ENCODE assay signal across 8 cellular contexts in the genomic region with DNA sequence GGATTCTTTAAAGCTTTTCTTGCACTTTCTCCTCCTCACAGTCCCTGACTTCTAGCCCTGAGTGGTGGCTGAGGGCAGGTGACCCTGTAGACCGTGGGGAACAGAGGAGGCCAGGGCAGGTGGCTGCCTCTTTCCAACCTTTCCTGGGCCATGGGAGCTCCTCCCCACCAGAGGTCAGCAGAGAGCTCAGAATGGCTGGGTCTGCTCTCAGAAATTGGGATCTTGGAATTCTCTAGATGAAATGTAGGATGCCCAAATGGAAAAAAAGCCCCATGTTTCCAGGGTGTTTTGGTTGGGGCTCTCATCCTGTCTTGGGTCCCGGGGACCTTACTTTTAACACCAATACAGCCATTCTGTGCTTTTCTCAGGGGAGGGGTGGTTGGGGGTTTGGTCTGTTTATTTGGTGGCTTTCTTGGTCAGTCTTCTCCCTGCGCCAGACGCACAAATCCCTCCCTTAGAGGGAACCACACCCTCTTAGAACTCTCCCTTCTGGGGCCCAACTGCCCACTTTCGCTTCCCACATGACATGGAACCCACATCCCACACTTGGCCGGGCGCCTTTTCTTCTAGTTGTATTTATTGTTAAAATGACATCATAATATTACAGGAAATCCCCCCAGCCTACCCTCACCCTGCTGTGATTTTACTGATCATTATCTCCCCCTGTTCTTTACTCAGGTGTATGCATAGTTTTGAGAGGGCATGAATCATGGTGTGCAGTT. TPM values are rescaled to one million over a fixed set of nuclear protein-coding genes. Genes with fewer than 3 reads are reported as not detected.
DNase-seq lines count a peak whose midpoint lies in the region; ATAC-seq and TF ChIP-seq lines count a peak whose summit lies in the region.

No MANE protein-coding gene starts in this region.

- H3K9me3 Mint-ChIP-seq in activated naive CD8-positive, alpha-beta T cell treated with anti-CD3 and anti-CD28 coated beads, Interleukin-2, amount 10 ng/mL, durations not matched to agents 7 days and 5 days = no peaks in the 10 kb centered on the region

- H3K9me3 ChIP-seq in SJCRH30 (replicated peaks) (no peaks in the 10 kb centered on the region; the same call in 1 of the 2 replicates), cardiac muscle cell (ENCODE audit: low read depth) (no peaks in the 10 kb centered on the region)

- H3K4me1 Mint-ChIP-seq in activated naive CD8-positive, alpha-beta T cell treated with anti-CD3 and anti-CD28 coated beads, Interleukin-2, amount 10 ng/mL, durations not matched to agents 7 days and 5 days = peaks cover 17% of the 10 kb centered on the region

- H3K27me3 ChIP-seq in SJCRH30 = no peaks in the 10 kb centered on the region
- no peaks in the 10 kb centered on the region for H3K27me3 ChIP-seq in cardiac muscle cell

- H3K27ac Mint-ChIP-seq in activated naive CD8-positive, alpha-beta T cell treated with anti-CD3 and anti-CD28 coated beads, Interleukin-2, amount 10 ng/mL, durations not matched to agents 7 days and 5 days = no peak overlapping the region

- no peaks in the 10 kb centered on the region for H3K36me3 ChIP-seq in SJCRH30
- no peaks in the 10 kb centered on the region for H3K36me3 ChIP-seq in cardiac muscle cell

- H3K36me3 Mint-ChIP-seq in activated naive CD8-positive, alpha-beta T cell treated with anti-CD3 and anti-CD28 coated beads, Interleukin-2, amount 10 ng/mL, durations not matched to agents 7 days and 5 days = no peaks in the 10 kb centered on the region

- no peak overlapping the region for H3K4me3 Mint-ChIP-seq in activated naive CD8-positive, alpha-beta T cell treated with anti-CD3 and anti-CD28 coated beads, Interleukin-2, amount 10 ng/mL, durations not matched to agents 7 days and 5 days

- no peak overlapping the region for H3K4me3 ChIP-seq in LNCaP clone FGC (ENCODE audit: low read depth, low read length)
- no peak overlapping the region for H3K4me3 ChIP-seq in SJCRH30
- H3K4me3 ChIP-seq in cardiac muscle cell = no peak overlapping the region

- peak; percentile 68 for ATAC-seq in activated naive CD8-positive, alpha-beta T cell treated with anti-CD3 and anti-CD28 coated beads, Interleukin-2, amount 10 ng/mL, durations not matched to agents 7 days and 5 days (ENCODE audit: low read depth)
- ATAC-seq in GM19395 (IDR thresholded peaks at IDR 0.05; ENCODE audit: unreplicated experiment) = no peak

- H3K4me1 ChIP-seq in SJCRH30 (peaks cover 6% of the 10 kb centered on the region), cardiac muscle cell (ENCODE audit: low read depth) (no peaks in the 10 kb centered on the region)

- intact Hi-C loops in posterior vena cava (cut with DNase I) = loop anchor here in 1 of 2 donors (5.0 kb wide), 1 partner anchor 352 kb away; no protein-coding TSS in a partner anchor

- TF ChIP-seq CTCF in LNCaP clone FGC (IDR thresholded peaks at IDR 0.05; ENCODE audit: control insufficient read depth, extremely low read depth, insufficient read depth) = peak; percentile 95
- TF ChIP-seq CTCF in cardiac muscle cell (IDR thresholded peaks at IDR 0.05; ENCODE audit: low read depth, low read length) = peak; percentile 98

- POLR2A ChIA-PET in activated naive CD8-positive, alpha-beta T cell treated with anti-CD3 and anti-CD28 coated beads, Interleukin-2, amount 10 ng/mL, durations not matched to agents 7 days and 5 days (lab: Charles Lee) = interaction anchor here (1.0 kb wide), 1 partner anchor 219 kb away, joined by 4 read pairs; the partner anchor contains the start of gene STX16

- DNase-seq in G401 (ENCODE audit: low spot score) (peak; percentile 86), LNCaP clone FGC (ENCODE audit: low read depth) (no peak), SJCRH30 (peak; percentile 81 to 96), cardiac muscle cell (ENCODE audit: low read depth in 1 of 2, low spot score in 1 of 2) (peak; percentile 71 to 80), posterior vena cava (ENCODE audit: low spot score) (peak; percentile 84), NCI-H1048 (lab: John Stamatoyannopoulos, UW) (no peak)
- DNase-seq in activated naive CD8-positive, alpha-beta T cell treated with anti-CD3 and anti-CD28 coated beads, Interleukin-2, amount 10 ng/mL, durations not matched to agents 7 days and 5 days = peak; percentile 52

- H3K27ac ChIP-seq in SJCRH30 = no peak overlapping the region
- no peak overlapping the region for H3K27ac ChIP-seq in cardiac muscle cell

- in situ Hi-C loops in G401 (cut with HindIII; ENCODE audit: low sequenced_read_pairs) = loop anchor here (25.0 kb wide), 1 partner anchor 592 kb away; no protein-coding TSS in a partner anchor

- peaks cover 21% of the 10 kb centered on the region for H3K27me3 Mint-ChIP-seq in activated naive CD8-positive, alpha-beta T cell treated with anti-CD3 and anti-CD28 coated beads, Interleukin-2, amount 10 ng/mL, durations not matched to agents 7 days and 5 days

RNA-seq across cellular contexts. Expression of gene GNAS, which starts 17.9 kb away (rescaled TPM):
- total RNA-seq in G401 (2014; rRNA removed; shearing (Covaris generic)) = 580 and 603 TPM in 2 replicates
- total RNA-seq in SJCRH30 (2014; rRNA removed; shearing (Covaris generic)) = 2,094 and 2,122 TPM in 2 replicates
- total RNA-seq in activated naive CD8-positive, alpha-beta T cell treated with anti-CD3 and anti-CD28 coated beads, Interleukin-2, amount 10 ng/mL, durations not matched to agents 7 days and 5 days = 100 to 1,000 TPM; 912 to 979 TPM
- total RNA-seq in cardiac muscle cell (1,319 and 1,641 TPM in 2 replicates), posterior vena cava (100 to 1,000 TPM; 651 to 700 TPM)
- 2,522 and 2,744 TPM in 2 replicates for polyA plus RNA-seq in cardiac muscle cell

RNA-seq across cellular contexts. Expression of gene GNAS-AS1, which starts 19.8 kb away (rescaled TPM):
- total RNA-seq in G401 (2014; rRNA removed; shearing (Covaris generic)) = not detected in 2 replicates
- not detected in 2 replicates for total RNA-seq in SJCRH30 (2014; rRNA removed; shearing (Covaris generic))
- total RNA-seq in activated naive CD8-positive, alpha-beta T cell treated with anti-CD3 and anti-CD28 coated beads, Interleukin-2, amount 10 ng/mL, durations not matched to agents 7 days and 5 days = 1 to 10 TPM; 1.0 to 1.6 TPM
- 1.3 and 1.8 TPM in 2 replicates for total RNA-seq in cardiac muscle cell
- 1.3 and 1.4 TPM in 2 replicates for polyA plus RNA-seq in cardiac muscle cell
- not detected for total RNA-seq in posterior vena cava

Comparison
In these comparisons a context has a peak if more than half of its experiments do, and no peak if none do; other contexts are left out.
1. DNase-seq: peak in G401 (single experiment), SJCRH30 (2 of 2), activated naive CD8-positive, alpha-beta T cell treated with anti-CD3 and anti-CD28 coated beads, Interleukin-2, amount 10 ng/mL, durations not matched to agents 7 days and 5 days (single experiment), cardiac muscle cell (2 of 2) and posterior vena cava (single experiment); none in LNCaP clone FGC (single experiment) and NCI-H1048 (single experiment).